Comparison of ENCODE assay signal across 8 cellular contexts in the genomic region with DNA sequence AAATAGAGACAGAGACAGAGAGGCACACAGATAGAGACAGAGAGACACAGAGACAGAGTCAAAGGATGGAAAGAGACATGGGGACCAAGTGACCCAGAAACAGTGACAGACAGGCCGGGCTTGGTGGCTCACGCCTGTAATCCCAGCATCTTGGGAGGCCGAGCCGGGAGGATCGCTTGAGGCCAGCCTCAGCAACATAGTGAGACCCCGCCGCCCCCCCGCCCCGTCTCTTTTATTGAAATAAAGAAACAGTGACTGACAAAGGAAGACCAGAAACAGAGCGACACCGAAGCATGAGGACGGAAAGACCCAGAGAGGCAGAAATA. TPM values are rescaled to one million over a fixed set of nuclear protein-coding genes. Genes with fewer than 3 reads are reported as not detected.
A peak's percentile ranks its signal among the peaks of the same experiment; 100 is the strongest.
DNase-seq lines count a peak whose midpoint lies in the region; ATAC-seq and TF ChIP-seq lines count a peak whose summit lies in the region.

No MANE protein-coding gene starts in this region.

- H3K27me3 Mint-ChIP-seq in activated naive CD4-positive, alpha-beta T cell treated with anti-CD3 and anti-CD28 coated beads, Interleukin-2, amount 50 U/mL, for 24 hours, result peaks cover 3% of the 10 kb centered on the region
- H3K27me3 Mint-ChIP-seq in mesothelial cell of epicardium (ENCODE audit: low read depth), result no peaks in the 10 kb centered on the region

- H3K9me3 Mint-ChIP-seq in activated naive CD4-positive, alpha-beta T cell treated with anti-CD3 and anti-CD28 coated beads, Interleukin-2, amount 50 U/mL, for 24 hours, result no peaks in the 10 kb centered on the region
- H3K9me3 Mint-ChIP-seq in mesothelial cell of epicardium, result no peaks in the 10 kb centered on the region

- H3K4me1 Mint-ChIP-seq in activated naive CD4-positive, alpha-beta T cell treated with anti-CD3 and anti-CD28 coated beads, Interleukin-2, amount 50 U/mL, for 24 hours, result peaks cover 26% of the 10 kb centered on the region
- H3K4me1 Mint-ChIP-seq in mesothelial cell of epicardium, result peaks cover 22% of the 10 kb centered on the region

- H3K36me3 ChIP-seq in vagina, result no peaks in the 10 kb centered on the region

- no peak for TF ChIP-seq POLR2A in vagina (IDR thresholded peaks at IDR 0.05)

- ATAC-seq in HG03521 (IDR thresholded peaks at IDR 0.05; ENCODE audit: unreplicated experiment) (no peak), GM19035 (IDR thresholded peaks at IDR 0.05; ENCODE audit: unreplicated experiment) (no peak)

- peak overlapping the region; percentile 88 for H3K4me3 Mint-ChIP-seq in activated naive CD4-positive, alpha-beta T cell treated with anti-CD3 and anti-CD28 coated beads, Interleukin-2, amount 50 U/mL, for 24 hours
- H3K4me3 Mint-ChIP-seq in mesothelial cell of epicardium, result peak overlapping the region; percentile 99

- no peak for TF ChIP-seq CTCF in choroid plexus epithelial cell (conservative IDR thresholded peaks at IDR 0.05; ENCODE audit: low read depth, low read length)
- no peak for TF ChIP-seq CTCF in mesothelial cell of epicardium (IDR thresholded peaks at IDR 0.05; ENCODE audit: unreplicated experiment)
- TF ChIP-seq CTCF in vagina (IDR thresholded peaks at IDR 0.05), result no peak

- H3K9me3 ChIP-seq in vagina, result no peaks in the 10 kb centered on the region

- intact Hi-C loops in vagina (cut with DNase I), result loop anchor here (2.0 to 10.0 kb wide), 2 partner anchors 44 to 120 kb away; no protein-coding TSS in a partner anchor

- H3K4me3 ChIP-seq in choroid plexus epithelial cell (ENCODE audit: low read depth, low read length) (peak overlapping the region; percentile 74), vagina (peak overlapping the region; percentile 90 to 97)

- H3K27me3 ChIP-seq in vagina, result no peaks in the 10 kb centered on the region

- H3K27ac Mint-ChIP-seq in activated naive CD4-positive, alpha-beta T cell treated with anti-CD3 and anti-CD28 coated beads, Interleukin-2, amount 50 U/mL, for 24 hours, result no peak overlapping the region
- peak overlapping the region; percentile 96 for H3K27ac Mint-ChIP-seq in mesothelial cell of epicardium

- H3K4me1 ChIP-seq in vagina, result peaks cover 49% of the 10 kb centered on the region

- H3K36me3 Mint-ChIP-seq in activated naive CD4-positive, alpha-beta T cell treated with anti-CD3 and anti-CD28 coated beads, Interleukin-2, amount 50 U/mL, for 24 hours, result no peaks in the 10 kb centered on the region
- H3K36me3 Mint-ChIP-seq in mesothelial cell of epicardium, result no peaks in the 10 kb centered on the region

- peak overlapping the region; percentile 85 for H3K27ac ChIP-seq in vagina

- DNase-seq in activated naive CD4-positive, alpha-beta T cell treated with anti-CD3 and anti-CD28 coated beads, Interleukin-2, amount 50 U/mL, for 16 hours, result no peak
- no peak for DNase-seq in choroid plexus epithelial cell (ENCODE audit: low read depth)
- DNase-seq in mesothelial cell of epicardium (ENCODE audit: low spot score in 2 of 2, unreplicated experiment in 2 of 2), result no peak
- DNase-seq in vagina (ENCODE audit: extremely low spot score in 2 of 2), result no peak
- DNase-seq in NCI-H2081 treated with DMSO at 0.1 percent for 48 hours (lab: John Stamatoyannopoulos, UW), result no peak

RNA-seq across cellular contexts. Expression of a gene that starts 0.8 kb away (rescaled TPM):
- total RNA-seq in mesothelial cell of epicardium (291 to 300 TPM (median 299 TPM) in 3 replicates), vagina (72.9 TPM)

RNA-seq across cellular contexts. Expression of a gene that starts 36.3 kb away (rescaled TPM):
- 346 to 378 TPM (median 355 TPM) in 3 replicates for total RNA-seq in mesothelial cell of epicardium
- 57.2 TPM for total RNA-seq in vagina

RNA-seq across cellular contexts. Expression of a gene that starts 45.8 kb away (rescaled TPM):
- total RNA-seq in mesothelial cell of epicardium (47.7 to 49.8 TPM (median 47.8 TPM) in 3 replicates), vagina (31.4 TPM)
